In the genomic region with DNA sequence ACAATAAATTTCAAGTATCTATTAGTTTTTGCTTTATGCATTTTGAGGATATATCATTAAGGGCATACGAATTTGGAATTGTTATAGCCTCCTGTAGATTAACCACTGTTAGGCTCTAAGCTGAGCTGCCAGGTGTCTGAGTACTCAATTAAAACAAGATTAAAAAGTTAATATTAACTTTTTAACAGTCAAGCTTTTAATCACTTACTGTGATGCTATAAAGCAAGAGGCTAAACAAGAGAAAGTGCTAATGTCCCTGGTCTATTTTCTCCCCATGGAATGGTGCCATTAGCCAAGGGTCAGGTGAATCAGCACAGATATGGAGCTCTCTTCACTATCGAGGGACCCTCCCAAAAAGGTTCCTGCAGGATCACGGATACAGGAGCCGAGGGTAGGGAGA, we compare ENCODE assay signal across 23 cellular contexts.
"Had no signal": no experiment of that assay in that cellular context is flagged by ENCODE, and none has a peak within 500 bp of the region (broad histone marks: within the 10 kb centered on the region; RNA-seq: fewer than 3 reads in every experiment).

No MANE protein-coding gene starts in this region.

- FAIRE-seq: TTC549 had no signal

- ATAC-seq: activated T-helper 17 cell treated with anti-CD3 and anti-CD28 coated beads, Interleukin-2, amount 50 U/mL, for 72 hours; T-helper 17 cell had no signal

- H3K36me3 ChIP-seq: brain microvascular endothelial cell had no signal

- H3K27ac ChIP-seq: brain microvascular endothelial cell had no signal

- DNase-seq: activated B cell treated with CpG ODN at 0.5 μM for 24 hours; activated CD4-positive, alpha-beta memory T cell treated with anti-CD3 and anti-CD28 coated beads, Interleukin-2, amount 10 ng/mL, durations not matched to agents 7 days and 5 days; activated CD4-positive, alpha-beta T cell treated with anti-CD3 and anti-CD28 coated beads, Interleukin-2, amount 50 U/mL, for 1 hour; activated gamma-delta T cell; activated naive CD4-positive, alpha-beta T cell treated with anti-CD3 and anti-CD28 coated beads for 36 hours; activated T-cell treated with anti-CD3 and anti-CD28 coated beads for 4 hours; activated T-cell treated with anti-CD3 and anti-CD28 coated beads, Interleukin-2, amount 50 U/mL, for 48 hours; amygdala; brain microvascular endothelial cell; MM.1S; NCI-H1105 treated with DMSO at 0.1 percent for 48 hours; NCI-H1436 treated with DMSO at 0.1 percent for 48 hours; NCI-H187; NCI-H2081; NCI-H2227 treated with DMSO at 0.1 percent for 48 hours; NCI-H446 treated with DMSO at 0.1 percent for 48 hours; NCI-H524 treated with DMSO at 0.1 percent for 48 hours; NCI-H748 treated with DMSO at 0.1 percent for 48 hours; SIG-M5; T-helper 17 cell; T-helper 9 cell had no signal

- H3K27me3 ChIP-seq: brain microvascular endothelial cell had no signal
